Comparison of ENCODE assay signal across 8 cellular contexts in genomic region chr9:79572891-79573696, GRCh38. TPM values are rescaled to one million over a fixed set of nuclear protein-coding genes. Genes with fewer than 3 reads are reported as not detected.
A peak's percentile ranks its signal among the peaks of the same experiment; 100 is the strongest.
DNase-seq lines count a peak whose midpoint lies in the region; ATAC-seq, FAIRE-seq and TF ChIP-seq lines count a peak whose summit lies in the region.

No MANE protein-coding gene starts in this region.

- intact Hi-C loops in left ventricle myocardium inferior (cut with micrococcal nuclease) (no loop called here), prostate gland (cut with DNase I) (loop anchor here (5.0 to 10.0 kb wide), 2 partner anchors 492 to 584 kb away; no protein-coding TSS in a partner anchor)

- peak overlapping the region; percentile 95 for H3K4me3 Mint-ChIP-seq in activated naive CD8-positive, alpha-beta T cell treated with anti-CD3 and anti-CD28 coated beads for 36 hours

- DNase-seq in GM12891 (ENCODE audit: insufficient read length, low spot score) = peak; percentile 10
- DNase-seq in RPMI7951 (ENCODE audit: low read depth) = peak; percentile 26
- DNase-seq in activated naive CD8-positive, alpha-beta T cell treated with anti-CD3 and anti-CD28 coated beads for 36 hours = peak; percentile 69
- DNase-seq in left ventricle myocardium inferior = peak; percentile 59
- DNase-seq in prostate gland (ENCODE audit: low spot score) = peak; percentile 29
- no peak for DNase-seq in inferior parietal cortex (ENCODE audit: extremely low spot score)
- DNase-seq in NCI-H2029 (lab: John Stamatoyannopoulos, UW) = no peak

- H3K36me3 ChIP-seq in left ventricle myocardium inferior (no peaks in the 10 kb centered on the region), prostate gland (no peaks in the 10 kb centered on the region)

- no peaks in the 10 kb centered on the region for H3K27me3 Mint-ChIP-seq in activated naive CD8-positive, alpha-beta T cell treated with anti-CD3 and anti-CD28 coated beads for 36 hours

- peak overlapping the region; percentile 97 for H3K4me3 ChIP-seq in left ventricle myocardium inferior
- peak overlapping the region; percentile 75 to 82 for H3K4me3 ChIP-seq in prostate gland

- TF ChIP-seq POLR2A in GM12891 (IDR thresholded peaks at IDR 0.05; ENCODE audit: low read depth, low read length) (no peak), prostate gland (IDR thresholded peaks at IDR 0.05) (no peak)

- under 1% methylated on average over 67 of the region's 96 CpGs for WGBS in prostate gland

- H3K27me3 ChIP-seq in left ventricle myocardium inferior (ENCODE audit: low read depth) (no peaks in the 10 kb centered on the region), prostate gland (replicated peaks; ENCODE audit: insufficient read depth) (no peaks in the 10 kb centered on the region)

- H3K9me3 Mint-ChIP-seq in activated naive CD8-positive, alpha-beta T cell treated with anti-CD3 and anti-CD28 coated beads for 36 hours = no peaks in the 10 kb centered on the region

- H3K4me1 ChIP-seq in left ventricle myocardium inferior (peaks cover 65% of the 10 kb centered on the region), prostate gland (replicated peaks) (no peaks in the 10 kb centered on the region)

- FAIRE-seq in GM12891 (lab: Jason Lieb, UNC) = no peak

- H3K36me3 Mint-ChIP-seq in activated naive CD8-positive, alpha-beta T cell treated with anti-CD3 and anti-CD28 coated beads for 36 hours = peaks cover 31% of the 10 kb centered on the region

- H3K9me3 ChIP-seq in left ventricle myocardium inferior (replicated peaks) = no peaks in the 10 kb centered on the region
- H3K9me3 ChIP-seq in prostate gland = no peaks in the 10 kb centered on the region

- H3K27ac Mint-ChIP-seq in activated naive CD8-positive, alpha-beta T cell treated with anti-CD3 and anti-CD28 coated beads for 36 hours = peak overlapping the region; percentile 87

- H3K27ac ChIP-seq in left ventricle myocardium inferior (replicated peaks) (peak overlapping the region; percentile 93), prostate gland (peak overlapping the region; percentile 85 to 87)

- no peak for ATAC-seq in HG02852 (IDR thresholded peaks at IDR 0.05; ENCODE audit: unreplicated experiment)

- peaks cover 40% of the 10 kb centered on the region for H3K4me1 Mint-ChIP-seq in activated naive CD8-positive, alpha-beta T cell treated with anti-CD3 and anti-CD28 coated beads for 36 hours

- TF ChIP-seq CTCF in left ventricle myocardium inferior (IDR thresholded peaks at IDR 0.05; ENCODE audit: borderline replicate concordance) = no peak
- TF ChIP-seq CTCF in prostate gland (IDR thresholded peaks at IDR 0.05) = no peak

TF ChIP-seq in GM12891, 5 proteins besides CTCF, POLR2A, EP300 and RAD21:
- TF ChIP-seq POLR2AphosphoS5 (IDR thresholded peaks at IDR 0.05; ENCODE audit: low read depth, low read length) (no peak), POU2F2 (IDR thresholded peaks at IDR 0.05; ENCODE audit: low read depth, low read length) (no peak), TAF1 (IDR thresholded peaks at IDR 0.05; ENCODE audit: low read depth, low read length) (no peak)

RNA-seq across cellular contexts. Expression of gene TLE4, which starts 1.3 kb away (rescaled TPM):
- 1.6 TPM for polyA plus RNA-seq in GM12891 (2012; ENCODE audit: low read depth, missing spikeins)
- total RNA-seq in RPMI7951 (2014; rRNA removed; shearing (Covaris generic)) = 16.4 and 19.1 TPM in 2 replicates
- 10 to 100 TPM; 30.1 to 35.3 TPM for total RNA-seq in activated naive CD8-positive, alpha-beta T cell treated with anti-CD3 and anti-CD28 coated beads for 36 hours
- total RNA-seq in left ventricle myocardium inferior (10.3 TPM), prostate gland (100 to 1,000 TPM in 1 of 2 donors, 1 to 10 TPM in 1; 9.7 to 130 TPM)

Comparison
In these comparisons a context has a peak if more than half of its experiments do, and no peak if none do; other contexts are left out.
1. DNase-seq: peak in GM12891 (single experiment), RPMI7951 (single experiment), activated naive CD8-positive, alpha-beta T cell treated with anti-CD3 and anti-CD28 coated beads for 36 hours (single experiment), left ventricle myocardium inferior (single experiment) and prostate gland (single experiment); none in inferior parietal cortex (single experiment) and NCI-H2029 (single experiment).